ENCODE assay signal across 13 cellular contexts in genomic region chr1:20154306-20154831, GRCh38. TPM values are rescaled to one million over a fixed set of nuclear protein-coding genes. Genes with fewer than 3 reads are reported as not detected.
DNase-seq lines count a peak whose midpoint lies in the region; ATAC-seq, FAIRE-seq and TF ChIP-seq lines count a peak whose summit lies in the region.
"Had no signal": no experiment of that assay in that cellular context is flagged by ENCODE, and none has a peak within 500 bp of the region (broad histone marks: within the 10 kb centered on the region; RNA-seq: fewer than 3 reads in every experiment).

No MANE protein-coding gene starts in this region.

- CTCF ChIA-PET in K562 (lab: Yijun Ruan, JAX; ENCODE audit: low intra/inter-chr PET ratio), result no interaction called here

- TF ChIP-seq EP300 in K562 (IDR thresholded peaks at IDR 0.05; ENCODE audit: low read length) (no peak), upper lobe of left lung (IDR thresholded peaks at IDR 0.05) (no peak)

- H3K36me3 ChIP-seq in heart left ventricle (no peaks in the 10 kb centered on the region), heart right ventricle (no peaks in the 10 kb centered on the region), K562 (ENCODE audit: control insufficient read depth, insufficient read depth, low read length) (no peaks in the 10 kb centered on the region), mucosa of stomach (ENCODE audit: control insufficient read depth, insufficient read depth, low read length) (no peaks in the 10 kb centered on the region), upper lobe of left lung (no peaks in the 10 kb centered on the region)
- H3K36me3 ChIP-seq: cardiac muscle cell, left lung, thyroid gland had no signal

- H3K4me1 ChIP-seq in heart left ventricle (peaks cover 0 to 27% (median 10%) of the 10 kb centered on the region in 12 donors), heart right ventricle (peaks cover 3 to 27% (median 15%) of the 10 kb centered on the region in 9 donors), K562 (replicated peaks in 1 of 2; ENCODE audit: control insufficient read depth in 2 of 2, insufficient read depth in 2 of 2, low read length in 2 of 2) (peaks cover 0 to 22% of the 10 kb centered on the region in 2 experiments; a peak in 3 of 5 replicates), mucosa of stomach (ENCODE audit: control insufficient read depth, insufficient read depth, low read length) (peaks cover 32% of the 10 kb centered on the region), upper lobe of left lung (peaks cover 18 to 28% (median 26%) of the 10 kb centered on the region in 4 donors)

- no peak overlapping the region; the same call in 1 of the 2 replicates for H3K4me2 ChIP-seq in K562 (ENCODE audit: insufficient read depth, low read length)

- ATAC-seq in heart left ventricle, result no peak
- ATAC-seq in heart right ventricle, result no peak
- no peak for ATAC-seq in K562
- ATAC-seq in upper lobe of left lung (ENCODE audit: low FRiP score in 2 of 2), result no peak
- ATAC-seq in GM18502 (IDR thresholded peaks at IDR 0.05; ENCODE audit: poor library complexity, unreplicated experiment), result no peak

- TF ChIP-seq POLR2A in heart left ventricle (IDR thresholded peaks at IDR 0.05) (no peak), K562 (conservative IDR thresholded peaks at IDR 0.05) (no peak), upper lobe of left lung (IDR thresholded peaks at IDR 0.05) (no peak)

- peaks cover 0 to 7% (median 0%) of the 10 kb centered on the region in 9 donors for H3K27me3 ChIP-seq in heart left ventricle
- peaks cover 0 to 15% (median 0%) of the 10 kb centered on the region in 7 donors for H3K27me3 ChIP-seq in heart right ventricle
- H3K27me3 ChIP-seq in K562 (ENCODE audit: control insufficient read depth in 2 of 2, insufficient read depth in 2 of 2, low read length in 2 of 2), result 0 out of 5 replicates have a peak, but pooled peaks cover 0 to under 1% of the 10 kb centered on the region in 2 experiments
- peaks cover 5% of the 10 kb centered on the region for H3K27me3 ChIP-seq in mucosa of stomach (ENCODE audit: control insufficient read depth, insufficient read depth, low read length)
- no peaks in the 10 kb centered on the region for H3K27me3 ChIP-seq in upper lobe of left lung
- H3K27me3 ChIP-seq: cardiac muscle cell, thyroid gland had no signal

- intact Hi-C loops in heart left ventricle (cut with DNase I), result loop anchor here in 6 of 10 donors (2.0 to 10.0 kb wide), 5 partner anchors 50 to 182 kb away; partner anchors contain the start of gene PLA2G2A (in 1 of the 6)
- intact Hi-C loops in heart right ventricle (cut with DNase I), result loop anchor here in 9 of 10 donors (2.0 to 5.0 kb wide), 6 partner anchors 52 to 338 kb away; partner anchors contain the start of gene PLA2G2A (in 4 of the 9)
- intact Hi-C loops in K562 (cut with micrococcal nuclease), result no loop called here

- H4K20me1 ChIP-seq in K562 (replicated peaks; ENCODE audit: control insufficient read depth, insufficient read depth, low read length), result no peaks in the 10 kb centered on the region

- H2AFZ ChIP-seq in K562 (ENCODE audit: low read depth, low read length), result peak overlapping the region; percentile 50; the same call in 1 of the 2 replicates

- WGBS in heart left ventricle, 4 donors, result 72 to 77% (median 74%) methylated on average over 17 of the region's 17 CpGs
- WGBS in heart right ventricle, 2 donors, result 72 to 79% methylated on average over 17 of the region's 17 CpGs
- 57% methylated on average over 17 of the region's 17 CpGs for WGBS in K562 (ENCODE audit: insufficient coverage, low coverage, missing lambda C conversion rate)
- WGBS in upper lobe of left lung, 2 donors, result 67 to 68% methylated on average over 12 to 16 of the region's 17 CpGs

- peak overlapping the region in 10 of 12 donors; percentile 3 to 42 (median 32) for H3K4me3 ChIP-seq in heart left ventricle
- H3K4me3 ChIP-seq in heart right ventricle, result peak overlapping the region in 5 of 10 donors; percentile 3 to 31 (median 17)
- no peak overlapping the region for H3K4me3 ChIP-seq in K562
- no peak overlapping the region for H3K4me3 ChIP-seq in mucosa of stomach (ENCODE audit: low read length)
- peak overlapping the region in 3 of 4 donors; percentile 15 to 32 (median 20) for H3K4me3 ChIP-seq in upper lobe of left lung
- H3K4me3 ChIP-seq: cardiac muscle cell, left lung, thyroid gland had no signal

- in situ Hi-C loops in K562 (cut with MboI), result loop anchor here (5.0 kb wide), 1 partner anchor 242 kb away; no protein-coding TSS in a partner anchor

- TF ChIP-seq CTCF in heart left ventricle (IDR thresholded peaks at IDR 0.05) (no peak), heart right ventricle (IDR thresholded peaks at IDR 0.05) (no peak), K562 (IDR thresholded peaks at IDR 0.05 in 2 of 3, conservative IDR thresholded peaks at IDR 0.05 in 1 of 3; ENCODE audit: insufficient read depth in 2 of 3, low read depth in 1 of 3, low read length in 3 of 3) (no peak), upper lobe of left lung (IDR thresholded peaks at IDR 0.05) (no peak)

- H3K9me1 ChIP-seq in K562 (ENCODE audit: control insufficient read depth, insufficient read depth, low read length), result no peaks in the 10 kb centered on the region

- H3K9me3 ChIP-seq in heart left ventricle, result peaks cover 0 to 13% (median 5%) of the 10 kb centered on the region in 12 donors
- peaks cover 0 to 17% (median 1%) of the 10 kb centered on the region in 11 donors for H3K9me3 ChIP-seq in heart right ventricle
- H3K9me3 ChIP-seq in K562 (replicated peaks; ENCODE audit: control insufficient read depth, insufficient read depth, low read depth, low read length), result peaks cover under 1% of the 10 kb centered on the region
- H3K9me3 ChIP-seq in mucosa of stomach (ENCODE audit: control insufficient read depth, low read length), result no peaks in the 10 kb centered on the region
- H3K9me3 ChIP-seq in upper lobe of left lung, result peaks cover 2 to 15% (median 11%) of the 10 kb centered on the region in 4 donors
- H3K9me3 ChIP-seq: thyroid gland had no signal

- FAIRE-seq in K562 (lab: Jason Lieb, UNC), result no peak

- no peaks in the 10 kb centered on the region for H3K79me2 ChIP-seq in K562 (ENCODE audit: control insufficient read depth, insufficient read depth, low read length)

- DNase-seq in heart left ventricle (peak in 1 of 5 donors; percentile 30), heart right ventricle (no peak), K562 (ENCODE audit: extremely low read depth in 1 of 4, low spot score in 3 of 4) (no peak), upper lobe of left lung (no peak), activated gamma-delta T cell treated with Interleukin-2 at 50 U/mL for 16 hours (no peak), amygdala (lab: John Stamatoyannopoulos, UW) (no peak)
- DNase-seq: NCI-H1436, thyroid gland had no signal

- H3K27ac ChIP-seq in heart left ventricle, result peak overlapping the region in 2 of 12 donors; percentile 9 to 79
- H3K27ac ChIP-seq in heart right ventricle, result peak overlapping the region in 3 of 10 donors; percentile 15 to 73 (median 25)
- no peak overlapping the region for H3K27ac ChIP-seq in K562 (ENCODE audit: extremely low read depth, low read depth, low read length)
- H3K27ac ChIP-seq in upper lobe of left lung, result peak overlapping the region; percentile 2 to 78 (median 20)
- H3K27ac ChIP-seq: cardiac muscle cell, thyroid gland had no signal

- POLR2A ChIA-PET in K562 (lab: Yijun Ruan, JAX), result no interaction called here

- TF ChIP-seq RAD21 in K562 (CRISPR knock-in tag; conservative IDR thresholded peaks at IDR 0.05 in 1 of 2, IDR thresholded peaks at IDR 0.05 in 1 of 2), result no peak

- no peak overlapping the region for H3K9ac ChIP-seq in K562 (ENCODE audit: insufficient read depth in 1 of 2, low read depth in 2 of 2, low read length in 2 of 2)
- H3K9ac ChIP-seq in mucosa of stomach (ENCODE audit: low read length), result peak overlapping the region; percentile 16

- no TSS peak for BruUV-seq in K562 (replicated peaks; lab: Mats Ljungman, UMichigan)

RNA-seq across cellular contexts. Expression of gene PLA2G2F, which starts 15.2 kb away (rescaled TPM):
- total RNA-seq in heart left ventricle, result not detected
- polyA plus RNA-seq in heart left ventricle, result not detected
- total RNA-seq in heart right ventricle, result not detected
- not detected for polyA plus RNA-seq in heart right ventricle
- total RNA-seq in K562 (2011; cell fraction: chromatin; rRNA removed; ENCODE audit: low replicate concordance), result not detected in 2 replicates
- not detected in 2 replicates for total RNA-seq in K562 (2011; cell fraction: nucleolus; rRNA removed)
- total RNA-seq in K562 (2011; cell fraction: nucleoplasm; rRNA removed), result not detected in 2 replicates
- not detected in 2 replicates for total RNA-seq in K562 (2014; rRNA removed)
- total RNA-seq in K562 (2014; rRNA removed; fragmentation: Illumina TruSeq; extraction: Trizol), result not detected in 2 replicates
- not detected in 2 replicates for total RNA-seq in K562 (2015; rRNA removed; fragmentation: Illumina TruSeq; extraction: Trizol)
- not detected in 2 replicates for total RNA-seq in K562 (2021)
- not detected in 2 replicates for polyA plus RNA-seq in K562 (2011; rRNA removed)
- polyA plus RNA-seq in K562 (2011; cell fraction: cytosol; rRNA removed), result not detected in 2 replicates
- polyA plus RNA-seq in K562 (2011; cell fraction: nucleus; rRNA removed), result not detected in 2 replicates
- 0.08 TPM in 1 of 2 replicates, not detected in the other for polyA plus RNA-seq in K562 (2012)
- not detected in 2 replicates for polyA plus RNA-seq in K562 (2014; fragmentation: Illumina TruSeq; extraction: Trizol)
- not detected for polyA plus RNA-seq in K562 (2014; fragmentation: Nextera tagmentation; extraction: Ambion mirVana)
- not detected in 2 replicates for polyA plus RNA-seq in K562 (2014; rRNA removed)
- not detected in 2 replicates for polyA minus RNA-seq in K562 (2011; rRNA and poly(A)+ RNA removed)
- polyA minus RNA-seq in K562 (2011; cell fraction: cytosol; rRNA and poly(A)+ RNA removed), result not detected in 2 replicates
- not detected in 2 replicates for polyA minus RNA-seq in K562 (2011; cell fraction: nucleus; rRNA and poly(A)+ RNA removed)
- total RNA-seq in upper lobe of left lung, result not detected
- total RNA-seq: cardiac muscle cell, left lung, omental fat pad, thyroid gland had no signal
- polyA plus RNA-seq: cardiac muscle cell had no signal

RNA-seq across cellular contexts. Expression of gene UBXN10, which starts 31.5 kb away (rescaled TPM):
- 1 to 10 TPM in 6 of 9 donors, under 1 TPM in 3; 0.68 to 2.6 (median 1.2) TPM for total RNA-seq in heart left ventricle
- under 1 TPM; 0.14 to 0.53 TPM for polyA plus RNA-seq in heart left ventricle
- total RNA-seq in heart right ventricle, result 1 to 10 TPM in 8 of 10 donors, under 1 TPM in 2; 0.42 to 4.0 (median 1.9) TPM
- under 1 TPM; 0.16 to 0.59 TPM for polyA plus RNA-seq in heart right ventricle
- total RNA-seq in K562 (2011; cell fraction: chromatin; rRNA removed; ENCODE audit: low replicate concordance), result 10.5 and 11.6 TPM in 2 replicates
- total RNA-seq in K562 (2011; cell fraction: nucleolus; rRNA removed), result 7.2 and 9.2 TPM in 2 replicates
- 8.0 and 8.2 TPM in 2 replicates for total RNA-seq in K562 (2011; cell fraction: nucleoplasm; rRNA removed)
- 11.3 and 12.4 TPM in 2 replicates for total RNA-seq in K562 (2014; rRNA removed)
- 15.8 and 18.7 TPM in 2 replicates for total RNA-seq in K562 (2014; rRNA removed; fragmentation: Illumina TruSeq; extraction: Trizol)
- 12.5 and 13.7 TPM in 2 replicates for total RNA-seq in K562 (2015; rRNA removed; fragmentation: Illumina TruSeq; extraction: Trizol)
- total RNA-seq in K562 (2021), result 13.1 and 16.2 TPM in 2 replicates
- 4.8 and 10.7 TPM in 2 replicates for polyA plus RNA-seq in K562 (2011; rRNA removed)
- 4.4 and 8.8 TPM in 2 replicates for polyA plus RNA-seq in K562 (2011; cell fraction: cytosol; rRNA removed)
- 5.2 and 10.7 TPM in 2 replicates for polyA plus RNA-seq in K562 (2011; cell fraction: nucleus; rRNA removed)
- 16.6 and 26.2 TPM in 2 replicates for polyA plus RNA-seq in K562 (2012)
- 17.7 and 18.7 TPM in 2 replicates for polyA plus RNA-seq in K562 (2014; fragmentation: Illumina TruSeq; extraction: Trizol)
- 10 to 100 TPM; 12.3 to 13.6 TPM for polyA plus RNA-seq in K562 (2014; fragmentation: Nextera tagmentation; extraction: Ambion mirVana)
- polyA plus RNA-seq in K562 (2014; rRNA removed), result 10.8 and 11.9 TPM in 2 replicates
- polyA minus RNA-seq in K562 (2011; rRNA and poly(A)+ RNA removed), result 7.4 and 13.2 TPM in 2 replicates
- polyA minus RNA-seq in K562 (2011; cell fraction: cytosol; rRNA and poly(A)+ RNA removed), result 1.0 and 4.5 TPM in 2 replicates
- polyA minus RNA-seq in K562 (2011; cell fraction: nucleus; rRNA and poly(A)+ RNA removed), result 7.7 and 9.2 TPM in 2 replicates
- total RNA-seq in upper lobe of left lung, result 10 to 100 TPM in 1 of 6 donors, 1 to 10 TPM in 4, under 1 TPM in 1; 0.86 to 29.8 (median 6.5) TPM

RNA-seq across cellular contexts. Expression of gene PLA2G2C, which starts 31.9 kb away (rescaled TPM):
- total RNA-seq in heart left ventricle (under 1 TPM in 1 of 9 donors, not detected in 8; 0.16 TPM), heart right ventricle (not detected), K562 (2014; rRNA removed) (0.08 and 0.18 TPM in 2 replicates), K562 (2014; rRNA removed; fragmentation: Illumina TruSeq; extraction: Trizol) (0.06 and 0.15 TPM in 2 replicates), K562 (2015; rRNA removed; fragmentation: Illumina TruSeq; extraction: Trizol) (0.14 and 0.19 TPM in 2 replicates), K562 (2021) (0.13 and 0.29 TPM in 2 replicates), upper lobe of left lung (under 1 TPM in 1 of 6 donors, not detected in 5; 0.30 TPM)
- polyA plus RNA-seq in heart left ventricle (not detected), heart right ventricle (not detected), K562 (2011; rRNA removed) (0.15 and 0.26 TPM in 2 replicates), K562 (2014; fragmentation: Illumina TruSeq; extraction: Trizol) (0.14 and 0.49 TPM in 2 replicates), K562 (2014; fragmentation: Nextera tagmentation; extraction: Ambion mirVana) (under 1 TPM; 0.21 to 0.48 TPM), K562 (2014; rRNA removed) (0.21 and 0.32 TPM in 2 replicates)
- total RNA-seq in K562 (2011; cell fraction: chromatin; rRNA removed; ENCODE audit: low replicate concordance), result 0.70 and 0.72 TPM in 2 replicates
- total RNA-seq in K562 (2011; cell fraction: nucleolus; rRNA removed), result 0.50 and 0.53 TPM in 2 replicates
- 0.95 and 1.5 TPM in 2 replicates for total RNA-seq in K562 (2011; cell fraction: nucleoplasm; rRNA removed)
- polyA plus RNA-seq in K562 (2011; cell fraction: cytosol; rRNA removed), result 0.12 and 0.98 TPM in 2 replicates
- 0.18 and 0.41 TPM in 2 replicates for polyA plus RNA-seq in K562 (2011; cell fraction: nucleus; rRNA removed)
- 0.35 and 1.8 TPM in 2 replicates for polyA plus RNA-seq in K562 (2012)
- polyA minus RNA-seq in K562 (2011; rRNA and poly(A)+ RNA removed), result 0.27 and 0.32 TPM in 2 replicates
- not detected in 2 replicates for polyA minus RNA-seq in K562 (2011; cell fraction: cytosol; rRNA and poly(A)+ RNA removed)
- polyA minus RNA-seq in K562 (2011; cell fraction: nucleus; rRNA and poly(A)+ RNA removed), result 0.11 and 0.13 TPM in 2 replicates
- total RNA-seq: cardiac muscle cell, left lung, omental fat pad, thyroid gland had no signal
- polyA plus RNA-seq: cardiac muscle cell had no signal

RNA-seq across cellular contexts. Expression of gene PLA2G2D, which starts 35.0 kb away (rescaled TPM):
- total RNA-seq in heart left ventricle (1 to 10 TPM in 1 of 9 donors, under 1 TPM in 1, not detected in 7; 0.85 to 5.4 TPM), heart right ventricle (1 to 10 TPM in 1 of 10 donors, not detected in 9; 1.1 TPM), K562 (2014; rRNA removed) (not detected in 2 replicates), K562 (2014; rRNA removed; fragmentation: Illumina TruSeq; extraction: Trizol) (not detected in 2 replicates), K562 (2015; rRNA removed; fragmentation: Illumina TruSeq; extraction: Trizol) (not detected in 2 replicates), K562 (2021) (not detected in 2 replicates), upper lobe of left lung (under 1 TPM in 2 of 6 donors, not detected in 4; 0.13 to 0.29 TPM)
- polyA plus RNA-seq in heart left ventricle (not detected), heart right ventricle (not detected), K562 (2011; rRNA removed) (not detected in 2 replicates), K562 (2014; fragmentation: Illumina TruSeq; extraction: Trizol) (not detected in 2 replicates), K562 (2014; fragmentation: Nextera tagmentation; extraction: Ambion mirVana) (not detected), K562 (2014; rRNA removed) (not detected in 2 replicates)
- not detected in 2 replicates for total RNA-seq in K562 (2011; cell fraction: chromatin; rRNA removed; ENCODE audit: low replicate concordance)
- total RNA-seq in K562 (2011; cell fraction: nucleolus; rRNA removed), result not detected in 2 replicates
- not detected in 2 replicates for total RNA-seq in K562 (2011; cell fraction: nucleoplasm; rRNA removed)
- not detected in 2 replicates for polyA plus RNA-seq in K562 (2011; cell fraction: cytosol; rRNA removed)
- polyA plus RNA-seq in K562 (2011; cell fraction: nucleus; rRNA removed), result not detected in 2 replicates
- polyA plus RNA-seq in K562 (2012), result 0.03 and 0.07 TPM in 2 replicates
- not detected in 2 replicates for polyA minus RNA-seq in K562 (2011; rRNA and poly(A)+ RNA removed)
- not detected in 2 replicates for polyA minus RNA-seq in K562 (2011; cell fraction: cytosol; rRNA and poly(A)+ RNA removed)
- not detected in 2 replicates for polyA minus RNA-seq in K562 (2011; cell fraction: nucleus; rRNA and poly(A)+ RNA removed)
- total RNA-seq: cardiac muscle cell, left lung, omental fat pad, thyroid gland had no signal
- polyA plus RNA-seq: cardiac muscle cell had no signal

Comparison
In these comparisons a context has a peak if more than half of its experiments do, and no peak if none do; other contexts are left out.
1. H3K4me3 ChIP-seq: peak in heart left ventricle (10 of 12) and upper lobe of left lung (3 of 4); none in K562 (single experiment) and mucosa of stomach (single experiment).